26 cellular contexts compared by ENCODE assay signal in the genomic region with DNA sequence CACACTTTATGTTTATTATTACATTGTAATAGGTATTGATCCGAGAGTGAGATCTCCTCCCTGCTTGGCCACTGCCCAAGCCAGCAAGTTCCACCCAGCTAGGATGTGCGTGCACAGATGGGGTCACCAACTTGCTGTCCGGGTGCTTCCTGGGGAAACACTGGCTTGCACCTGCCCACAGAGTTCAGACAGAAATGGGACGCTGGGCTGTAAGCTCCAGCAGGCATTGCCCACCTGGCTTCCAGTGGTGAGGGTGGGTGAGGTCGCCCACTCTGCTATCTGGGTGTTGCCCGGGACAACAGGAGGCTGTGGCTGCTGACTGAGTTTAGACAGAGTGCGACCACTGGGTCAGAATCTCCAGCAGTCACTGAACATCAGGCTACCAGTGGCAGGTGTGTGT.
"Had no signal": no experiment of that assay in that cellular context is flagged by ENCODE, and none has a peak within 500 bp of the region (broad histone marks: within the 10 kb centered on the region; RNA-seq: fewer than 3 reads in every experiment).

No MANE protein-coding gene starts in this region.

- H3K4me2 ChIP-seq: PC-9 had no signal

- DNase-seq: activated CD4-positive, alpha-beta T cell treated with anti-CD3 and anti-CD28 coated beads for 48 hours; activated CD4-positive, alpha-beta T cell treated with anti-CD3 and anti-CD28 coated beads, Interleukin-2, amount 50 U/mL, for 4 hours; activated CD4-positive, CD25-positive, alpha-beta regulatory T cell treated with anti-CD3 and anti-CD28 coated beads, Interleukin-2, amount 50 U/mL, for 72 hours; activated CD8-positive, alpha-beta memory T cell treated with anti-CD3 and anti-CD28 coated beads, Interleukin-2, amount 10 ng/mL, durations not matched to agents 7 days and 5 days; activated CD8-positive, alpha-beta T cell treated with anti-CD3 and anti-CD28 coated beads, Interleukin-2, amount 10 ng/mL, durations not matched to agents 7 days and 5 days; activated effector memory CD4-positive, alpha-beta T cell treated with Interleukin-2 at 50 U/mL for 16 hours; activated naive CD4-positive, alpha-beta T cell; activated T-cell treated with anti-CD3 and anti-CD28 coated beads, Interleukin-2, amount 50 U/mL, for 24 hours; body of pancreas; central memory CD4-positive, alpha-beta T cell; KG1; NCI-H1105; NCI-H1436; NCI-H1694 treated with DMSO at 0.1 percent for 48 hours; NCI-H2029 treated with DMSO at 0.1 percent for 48 hours; NCI-H510A treated with DMSO at 0.1 percent for 48 hours; PC-9; SJCRH30; SW 1271 had no signal

- H2AFZ ChIP-seq: PC-9 had no signal

- H3K4me1 ChIP-seq: ascending aorta, body of pancreas, SJCRH30 had no signal

- ATAC-seq: activated CD8-positive, alpha-beta memory T cell treated with anti-CD3 and anti-CD28 coated beads, Interleukin-2, amount 10 ng/mL, durations not matched to agents 7 days and 5 days; activated CD8-positive, alpha-beta T cell treated with anti-CD3 and anti-CD28 coated beads, Interleukin-2, amount 10 ng/mL, durations not matched to agents 7 days and 5 days; body of pancreas; SK-N-SH treated with all-trans-retinoic acid at 6 μM for 48 hours; WTC11 had no signal

- H3K36me3 Mint-ChIP-seq: activated CD8-positive, alpha-beta memory T cell treated with anti-CD3 and anti-CD28 coated beads, Interleukin-2, amount 10 ng/mL, durations not matched to agents 7 days and 5 days; activated naive CD4-positive, alpha-beta T cell treated with anti-CD3 and anti-CD28 coated beads, Interleukin-2, amount 50 U/mL, for 24 hours; IgD-negative memory B cell; WTC11 had no signal

- H3K9me3 Mint-ChIP-seq: activated T-cell treated with anti-CD3 and anti-CD28 coated beads, Interleukin-2, amount 50 U/mL, for 24 hours; activated T-helper 1 cell treated with anti-CD3 and anti-CD28 coated beads, Interleukin-12 subunit alpha, Interleukin-12 subunit beta, Interleukin-2, Interleukin-4 antibody, amounts not matched to agents 30 ng/mL and 10 ng/mL and 1 ng/mL, durations not matched to agents 14 hours and 24 hours and 36 hours; IgD-negative memory B cell; T-helper 1 cell treated with Interleukin-12 subunit alpha and Interleukin-12 subunit beta and Interleukin-4 antibody, amounts not matched to agents 30 μg/mL and 1 μg/mL, for 36 hours; WTC11 had no signal

- H3K9me3 ChIP-seq: ascending aorta, body of pancreas, SJCRH30 had no signal

- H3K27me3 ChIP-seq: ascending aorta, body of pancreas, SJCRH30 had no signal

- H3K27ac Mint-ChIP-seq: activated CD8-positive, alpha-beta memory T cell treated with anti-CD3 and anti-CD28 coated beads, Interleukin-2, amount 10 ng/mL, durations not matched to agents 7 days and 5 days; activated CD8-positive, alpha-beta T cell treated with anti-CD3 and anti-CD28 coated beads, Interleukin-2, amount 10 ng/mL, durations not matched to agents 7 days and 5 days; activated naive CD4-positive, alpha-beta T cell treated with anti-CD3 and anti-CD28 coated beads, Interleukin-2, amount 50 U/mL, for 24 hours; activated T-cell treated with anti-CD3 and anti-CD28 coated beads, Interleukin-2, amount 50 U/mL, for 24 hours; activated T-helper 1 cell treated with anti-CD3 and anti-CD28 coated beads, Interleukin-12 subunit alpha, Interleukin-12 subunit beta, Interleukin-2, Interleukin-4 antibody, amounts not matched to agents 30 ng/mL and 10 ng/mL and 1 ng/mL, durations not matched to agents 14 hours and 24 hours and 36 hours; IgD-negative memory B cell; T-helper 1 cell treated with Interleukin-12 subunit alpha and Interleukin-12 subunit beta and Interleukin-4 antibody, amounts not matched to agents 30 μg/mL and 1 μg/mL, for 36 hours; WTC11 had no signal

- H3K4me3 Mint-ChIP-seq: activated CD8-positive, alpha-beta memory T cell treated with anti-CD3 and anti-CD28 coated beads, Interleukin-2, amount 10 ng/mL, durations not matched to agents 7 days and 5 days; activated CD8-positive, alpha-beta T cell treated with anti-CD3 and anti-CD28 coated beads, Interleukin-2, amount 10 ng/mL, durations not matched to agents 7 days and 5 days; activated naive CD4-positive, alpha-beta T cell treated with anti-CD3 and anti-CD28 coated beads, Interleukin-2, amount 50 U/mL, for 24 hours; activated T-cell treated with anti-CD3 and anti-CD28 coated beads, Interleukin-2, amount 50 U/mL, for 24 hours; activated T-helper 1 cell treated with anti-CD3 and anti-CD28 coated beads, Interleukin-12 subunit alpha, Interleukin-12 subunit beta, Interleukin-2, Interleukin-4 antibody, amounts not matched to agents 30 ng/mL and 10 ng/mL and 1 ng/mL, durations not matched to agents 14 hours and 24 hours and 36 hours; IgD-negative memory B cell; T-helper 1 cell treated with Interleukin-12 subunit alpha and Interleukin-12 subunit beta and Interleukin-4 antibody, amounts not matched to agents 30 μg/mL and 1 μg/mL, for 36 hours; WTC11 had no signal

- H3K4me3 ChIP-seq: ascending aorta, body of pancreas, PC-9, SJCRH30 had no signal

- H3K36me3 ChIP-seq: ascending aorta, SJCRH30 had no signal

- H3K4me1 Mint-ChIP-seq: activated CD8-positive, alpha-beta memory T cell treated with anti-CD3 and anti-CD28 coated beads, Interleukin-2, amount 10 ng/mL, durations not matched to agents 7 days and 5 days; activated naive CD4-positive, alpha-beta T cell treated with anti-CD3 and anti-CD28 coated beads, Interleukin-2, amount 50 U/mL, for 24 hours; WTC11 had no signal

- H3K27ac ChIP-seq: ascending aorta, body of pancreas, PC-9, SJCRH30 had no signal
